8 cellular contexts compared by ENCODE assay signal in the genomic region with DNA sequence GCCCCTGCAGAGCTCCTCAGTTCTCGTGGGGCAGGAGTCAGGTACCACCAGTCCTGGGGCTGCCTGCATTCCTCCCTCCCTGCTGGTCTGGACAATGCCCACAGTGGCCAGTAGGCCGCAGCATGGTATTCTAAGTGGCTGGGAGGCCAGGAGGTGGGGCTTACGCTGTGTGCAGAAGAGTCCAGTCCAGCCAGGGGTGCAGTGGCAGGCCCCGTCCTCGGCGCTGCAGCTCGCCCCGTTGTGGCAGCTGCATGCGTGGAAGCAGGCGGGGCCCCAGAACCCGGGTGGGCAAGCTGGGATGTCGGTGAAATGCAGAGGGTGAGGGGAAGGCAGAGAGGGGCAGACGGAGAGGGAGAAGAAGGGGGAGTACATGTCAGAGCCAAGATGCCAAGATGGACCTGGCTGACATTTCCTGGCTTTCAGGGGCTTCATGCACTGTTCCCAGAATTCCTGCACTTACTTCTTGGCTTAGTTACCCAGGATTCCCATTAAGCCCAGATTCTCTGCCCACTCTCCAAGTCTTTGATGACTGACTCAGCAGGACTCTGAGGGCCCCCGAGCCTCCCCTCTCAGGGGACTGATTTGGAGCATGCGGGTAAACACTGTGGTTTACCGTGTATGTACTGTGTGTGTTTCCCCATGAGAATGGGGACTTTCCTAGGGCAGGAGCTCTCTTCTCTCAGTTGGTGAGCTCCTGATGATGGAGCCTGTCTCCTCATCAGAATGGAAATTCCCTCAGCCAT. TPM values are rescaled to one million over a fixed set of nuclear protein-coding genes. Genes with fewer than 3 reads are reported as not detected.
DNase-seq lines count a peak whose midpoint lies in the region; ATAC-seq, FAIRE-seq and TF ChIP-seq lines count a peak whose summit lies in the region.

No MANE protein-coding gene starts in this region.

- H3K36me3 ChIP-seq in ascending aorta: peaks cover 0 to 7% of the 10 kb centered on the region in 2 donors
- H3K36me3 ChIP-seq in skeletal muscle satellite cell (ENCODE audit: insufficient read depth, low read length): peaks cover 3% of the 10 kb centered on the region
- no peaks in the 10 kb centered on the region for H3K36me3 ChIP-seq in small intestine (ENCODE audit: control insufficient read depth in 2 of 2, insufficient read depth in 2 of 2, low read length in 2 of 2)

- CTCF ChIA-PET in AG04450 (lab: Charles Lee): interaction anchor here (0.5 to 1.7 kb wide), 6 partner anchors 156 to 582 kb away, joined by 3 to 6 read pairs (median 4); no protein-coding TSS in a partner anchor

- peak; percentile 63 for ATAC-seq in HG02571 (IDR thresholded peaks at IDR 0.05; ENCODE audit: unreplicated experiment)

- H3K27me3 ChIP-seq in AG04450 (ENCODE audit: control insufficient read depth, insufficient read depth, low read length) (no peaks in the 10 kb centered on the region), ascending aorta (no peaks in the 10 kb centered on the region), skeletal muscle satellite cell (ENCODE audit: control insufficient read depth, insufficient read depth, low read length) (no peaks in the 10 kb centered on the region), small intestine (ENCODE audit: control insufficient read depth in 2 of 2, insufficient read depth in 2 of 2, low read length in 2 of 2) (no peaks in the 10 kb centered on the region)

- H3K9me3 ChIP-seq in AG04450 (ENCODE audit: control insufficient read depth, insufficient read depth, low read length) (no peaks in the 10 kb centered on the region), ascending aorta (no peaks in the 10 kb centered on the region), skeletal muscle satellite cell (replicated peaks; ENCODE audit: low read length) (no peaks in the 10 kb centered on the region), small intestine (ENCODE audit: control insufficient read depth, low read depth) (no peaks in the 10 kb centered on the region)

- TF ChIP-seq CTCF in AG04450 (IDR thresholded peaks at IDR 0.05; ENCODE audit: low read depth, low read length) (peak; percentile 75), GM12872 (IDR thresholded peaks at IDR 0.05; ENCODE audit: insufficient read depth, low read depth, low read length) (peak; percentile 90), ascending aorta (IDR thresholded peaks at IDR 0.05) (peak; percentile 38 to 62 (median 39))

- no peak overlapping the region for H3K9ac ChIP-seq in skeletal muscle satellite cell (ENCODE audit: low read depth, low read length)

- H3K27ac ChIP-seq in AG04450 (ENCODE audit: low read depth, low read length) (peak overlapping the region; percentile 11), ascending aorta (no peak overlapping the region), small intestine (ENCODE audit: low read depth in 1 of 2, low read length in 1 of 2) (no peak overlapping the region)

- POLR2A ChIA-PET in AG04450 (lab: Yijun Ruan, JAX): no interaction called here

- DNase-seq in AG04450 (ENCODE audit: low read depth, low spot score): peak; percentile 24
- DNase-seq in NCI-H460 (ENCODE audit: extremely low read depth, low read depth): peak; percentile 64
- DNase-seq in ascending aorta (ENCODE audit: low spot score in 2 of 2): no peak
- peak in 48 of 51 donors; percentile 7 to 83 (median 54) for DNase-seq in hypothalamus (lab: John Stamatoyannopoulos, UW)
- no peak for DNase-seq in small intestine

- H3K4me3 ChIP-seq in AG04450 (ENCODE audit: low read depth, low read length) (no peak overlapping the region), ascending aorta (no peak overlapping the region), skeletal muscle satellite cell (ENCODE audit: low read length) (no peak overlapping the region), small intestine (ENCODE audit: low read depth in 1 of 2, low read length in 2 of 2) (no peak overlapping the region)

- intact Hi-C loops in ascending aorta (cut with DNase I): loop anchor here (5.0 kb wide), 1 partner anchor 370 kb away; no protein-coding TSS in a partner anchor

- WGBS in small intestine, 3 donors: 43 to 57% (median 56%) methylated on average over 16 of the region's 16 CpGs

- FAIRE-seq in small intestine (lab: Jason Lieb, UNC): no peak

- peak overlapping the region; percentile 37 for H3K4me2 ChIP-seq in skeletal muscle satellite cell (ENCODE audit: low read length)

- H3K4me1 ChIP-seq in ascending aorta (peaks cover 0 to 6% of the 10 kb centered on the region in 2 donors), skeletal muscle satellite cell (ENCODE audit: control insufficient read depth, insufficient read depth, low read length) (peaks cover 6% of the 10 kb centered on the region), small intestine (ENCODE audit: control insufficient read depth in 2 of 2, insufficient read depth in 1 of 2, low read depth in 1 of 2, low read length in 1 of 2) (no peaks in the 10 kb centered on the region)

RNA-seq across cellular contexts. Expression of gene RAB11A, which starts 47.5 kb away (rescaled TPM):
- polyA plus RNA-seq in AG04450 (2011; rRNA removed): 315 and 399 TPM in 2 replicates
- 74.9 and 130 TPM in 2 replicates for polyA minus RNA-seq in AG04450 (2011; rRNA and poly(A)+ RNA removed)
- total RNA-seq in NCI-H460 (2014; rRNA removed; shearing (Covaris generic)): 150 and 187 TPM in 2 replicates
- polyA plus RNA-seq in NCI-H460 (2014; cell fraction: nucleus; rRNA removed): 116 and 157 TPM in 2 replicates
- 192 TPM for total RNA-seq in ascending aorta
- total RNA-seq in skeletal muscle satellite cell (2012; rRNA removed): 139 and 140 TPM in 2 replicates
- polyA plus RNA-seq in small intestine: 100 to 1,000 TPM; 193 to 225 (median 220) TPM

Comparison
In these comparisons a context has a peak if more than half of its experiments do, and no peak if none do; other contexts are left out.
1. DNase-seq: peak in AG04450 (single experiment), NCI-H460 (single experiment) and hypothalamus (48 of 51); none in ascending aorta (0 of 2) and small intestine (single experiment).
2. CTCF ChIP-seq: peak in every context shown above with its lines; median percentile 90 in GM12872; 75 in AG04450; 39 in ascending aorta.